ENCODE assay signal across 8 cellular contexts in genomic region chr11:78313181-78313788, GRCh38.
DNase-seq lines count a peak whose midpoint lies in the region; ATAC-seq, FAIRE-seq and TF ChIP-seq lines count a peak whose summit lies in the region.
"Had no signal": no experiment of that assay in that cellular context is flagged by ENCODE, and none has a peak within 500 bp of the region (broad histone marks: within the 10 kb centered on the region; RNA-seq: fewer than 3 reads in every experiment).

No MANE protein-coding gene starts in this region.

- in situ Hi-C loops in transverse colon (cut with MboI; ENCODE audit: low pct_ligation_motif_present in 1 of 4, low pct_unique_long_range_greater_than_20kb in 1 of 4, low sequenced_read_pairs in 3 of 4) = no loop called here

- H3K27me3 ChIP-seq in keratinocyte (ENCODE audit: control insufficient read depth, extremely low read depth, insufficient read depth, low read length) (no peaks in the 10 kb centered on the region), transverse colon (no peaks in the 10 kb centered on the region), Caco-2 (replicated peaks; ENCODE audit: control insufficient read depth, insufficient read depth, low read length) (no peaks in the 10 kb centered on the region)

- no peaks in the 10 kb centered on the region for H3K4me1 Mint-ChIP-seq in Caco-2 (ENCODE audit: low read depth, unreplicated experiment)
- H3K4me1 Mint-ChIP-seq in activated T-cell treated with anti-CD3 and anti-CD28 coated beads, Interleukin-2, amount 50 U/mL, for 24 hours (ENCODE audit: low read depth) = peaks cover 8% of the 10 kb centered on the region

- no peak overlapping the region for H3K27ac Mint-ChIP-seq in Caco-2 (ENCODE audit: unreplicated experiment)
- H3K27ac Mint-ChIP-seq in activated T-cell treated with anti-CD3 and anti-CD28 coated beads, Interleukin-2, amount 50 U/mL, for 24 hours = no peak overlapping the region

- POLR2A ChIA-PET in Caco-2 (lab: Charles Lee) = no interaction called here

- H3K27me3 Mint-ChIP-seq in Caco-2 (ENCODE audit: insufficient read depth, unreplicated experiment) = no peaks in the 10 kb centered on the region
- no peaks in the 10 kb centered on the region for H3K27me3 Mint-ChIP-seq in activated T-cell treated with anti-CD3 and anti-CD28 coated beads, Interleukin-2, amount 50 U/mL, for 24 hours

- H3K9me3 ChIP-seq in keratinocyte (ENCODE audit: control insufficient read depth, low read depth, low read length) (no peaks in the 10 kb centered on the region), transverse colon (no peaks in the 10 kb centered on the region), Caco-2 (no peaks in the 10 kb centered on the region)

- TF ChIP-seq EP300 in transverse colon (IDR thresholded peaks at IDR 0.05; ENCODE audit: low read depth) = no peak

- peaks cover 9% of the 10 kb centered on the region for H3K4me1 ChIP-seq in keratinocyte (ENCODE audit: control insufficient read depth, extremely low read depth, insufficient read depth, low read length)
- H3K4me1 ChIP-seq in transverse colon = peaks cover 28 to 55% (median 42%) of the 10 kb centered on the region in 4 donors
- H3K4me1 ChIP-seq in Caco-2 = peaks cover 7% of the 10 kb centered on the region

- ATAC-seq in HG03460 (IDR thresholded peaks at IDR 0.05; ENCODE audit: unreplicated experiment) = no peak

- no peak for FAIRE-seq in keratinocyte (lab: Jason Lieb, UNC)
- FAIRE-seq: RCC 7860 had no signal

- H3K79me2 ChIP-seq in keratinocyte (ENCODE audit: control insufficient read depth, insufficient read depth, low read length) = no peaks in the 10 kb centered on the region

- dilution Hi-C loops in keratinocyte (cut with MboI; ENCODE audit: extremely low pct_ligation_motif_present, low sequenced_read_pairs) = no loop called here

- H3K9ac ChIP-seq in keratinocyte (ENCODE audit: control insufficient read depth, extremely low read depth, insufficient read depth, low read length) = no peak overlapping the region

- no peaks in the 10 kb centered on the region for H3K9me3 Mint-ChIP-seq in Caco-2 (ENCODE audit: unreplicated experiment)
- H3K9me3 Mint-ChIP-seq in activated T-cell treated with anti-CD3 and anti-CD28 coated beads, Interleukin-2, amount 50 U/mL, for 24 hours = no peaks in the 10 kb centered on the region

- TF ChIP-seq POLR2A in transverse colon (IDR thresholded peaks at IDR 0.05) = no peak

- H3K27ac ChIP-seq in angular gyrus (ENCODE audit: low read depth, low read length) (peak overlapping the region; percentile 74), keratinocyte (ENCODE audit: control insufficient read depth, insufficient read depth, low read length) (no peak overlapping the region), transverse colon (peak overlapping the region in 3 of 4 donors; percentile 44 to 70 (median 63))

- H4K20me1 ChIP-seq in keratinocyte (ENCODE audit: control insufficient read depth, extremely low read depth, insufficient read depth, low read length) = no peaks in the 10 kb centered on the region

- no TSS peak for BruUV-seq in Caco-2 (replicated peaks; lab: Mats Ljungman, UMichigan)

- CTCF ChIA-PET in Caco-2 (lab: Charles Lee) = no interaction called here

- intact Hi-C loops in transverse colon (cut with DNase I; ENCODE audit: low total_unique reads) = no loop called here
- intact Hi-C loops in Caco-2 (cut with micrococcal nuclease; ENCODE audit: unreplicated experiment) = no loop called here

- WGBS in transverse colon (ENCODE audit: low coverage in 1 of 2), 2 donors = 71 to 72% methylated on average over 2 of the region's 2 CpGs

- no peaks in the 10 kb centered on the region for H3K9me1 ChIP-seq in keratinocyte (ENCODE audit: control insufficient read depth, extremely low read depth, insufficient read depth, low read length)

- H3K36me3 Mint-ChIP-seq in Caco-2 (ENCODE audit: insufficient read depth, unreplicated experiment) = peaks cover 5% of the 10 kb centered on the region
- H3K36me3 Mint-ChIP-seq in activated T-cell treated with anti-CD3 and anti-CD28 coated beads, Interleukin-2, amount 50 U/mL, for 24 hours (ENCODE audit: low read depth) = no peaks in the 10 kb centered on the region

- TF ChIP-seq CTCF in keratinocyte (optimal IDR thresholded peaks at IDR 0.05 in 1 of 3, IDR thresholded peaks at IDR 0.05 in 1 of 3, conservative IDR thresholded peaks at IDR 0.05 in 1 of 3; ENCODE audit: extremely low read depth in 1 of 3, insufficient read depth in 2 of 3, low read length in 3 of 3) (no peak), transverse colon (IDR thresholded peaks at IDR 0.05) (no peak), Caco-2 (IDR thresholded peaks at IDR 0.05; ENCODE audit: insufficient read depth in 1 of 2, low read depth in 1 of 2, low read length in 1 of 2, severe bottlenecking in 1 of 2, unreplicated experiment in 1 of 2) (no peak)

- DNase-seq in LHCN-M2 (ENCODE audit: low read depth) (peak; percentile 92), keratinocyte (ENCODE audit: low read depth, low spot score) (peak; percentile 15), transverse colon (peak; percentile 52), Caco-2 (no peak)
- DNase-seq in activated T-cell treated with anti-CD3 and anti-CD28 coated beads, Interleukin-2, amount 50 U/mL, for 24 hours = no peak

- no peak overlapping the region for H3K4me2 ChIP-seq in keratinocyte (ENCODE audit: control insufficient read depth, extremely low read depth, insufficient read depth, low read depth, low read length)

- no peak overlapping the region for H2AFZ ChIP-seq in keratinocyte (ENCODE audit: control insufficient read depth, low read length)

- no peak overlapping the region for H3K4me3 Mint-ChIP-seq in Caco-2 (ENCODE audit: unreplicated experiment)
- no peak overlapping the region for H3K4me3 Mint-ChIP-seq in activated T-cell treated with anti-CD3 and anti-CD28 coated beads, Interleukin-2, amount 50 U/mL, for 24 hours

- H3K4me3 ChIP-seq in keratinocyte (ENCODE audit: control insufficient read depth in 2 of 3, extremely low read depth in 1 of 3, insufficient read depth in 2 of 3, low read depth in 1 of 3, low read length in 3 of 3) = no peak overlapping the region
- H3K4me3 ChIP-seq in transverse colon = no peak overlapping the region
- H3K4me3 ChIP-seq in Caco-2 (ENCODE audit: low read depth, low read length) = no peak overlapping the region

- H3K36me3 ChIP-seq in keratinocyte (ENCODE audit: control insufficient read depth in 2 of 2, extremely low read depth in 1 of 2, insufficient read depth in 2 of 2, low read length in 2 of 2) = no peaks in the 10 kb centered on the region
- no peaks in the 10 kb centered on the region for H3K36me3 ChIP-seq in transverse colon
- no peaks in the 10 kb centered on the region for H3K36me3 ChIP-seq in Caco-2 (ENCODE audit: control insufficient read depth, insufficient read depth, low read length)

Comparison
In these comparisons a context has a peak if more than half of its experiments do, and no peak if none do; other contexts are left out.
1. DNase-seq: peak in LHCN-M2 (single experiment), keratinocyte (single experiment) and transverse colon (single experiment); none in Caco-2 (0 of 2) and activated T-cell treated with anti-CD3 and anti-CD28 coated beads, Interleukin-2, amount 50 U/mL, for 24 hours (single experiment).